8 cellular contexts compared by ENCODE assay signal in the genomic region with DNA sequence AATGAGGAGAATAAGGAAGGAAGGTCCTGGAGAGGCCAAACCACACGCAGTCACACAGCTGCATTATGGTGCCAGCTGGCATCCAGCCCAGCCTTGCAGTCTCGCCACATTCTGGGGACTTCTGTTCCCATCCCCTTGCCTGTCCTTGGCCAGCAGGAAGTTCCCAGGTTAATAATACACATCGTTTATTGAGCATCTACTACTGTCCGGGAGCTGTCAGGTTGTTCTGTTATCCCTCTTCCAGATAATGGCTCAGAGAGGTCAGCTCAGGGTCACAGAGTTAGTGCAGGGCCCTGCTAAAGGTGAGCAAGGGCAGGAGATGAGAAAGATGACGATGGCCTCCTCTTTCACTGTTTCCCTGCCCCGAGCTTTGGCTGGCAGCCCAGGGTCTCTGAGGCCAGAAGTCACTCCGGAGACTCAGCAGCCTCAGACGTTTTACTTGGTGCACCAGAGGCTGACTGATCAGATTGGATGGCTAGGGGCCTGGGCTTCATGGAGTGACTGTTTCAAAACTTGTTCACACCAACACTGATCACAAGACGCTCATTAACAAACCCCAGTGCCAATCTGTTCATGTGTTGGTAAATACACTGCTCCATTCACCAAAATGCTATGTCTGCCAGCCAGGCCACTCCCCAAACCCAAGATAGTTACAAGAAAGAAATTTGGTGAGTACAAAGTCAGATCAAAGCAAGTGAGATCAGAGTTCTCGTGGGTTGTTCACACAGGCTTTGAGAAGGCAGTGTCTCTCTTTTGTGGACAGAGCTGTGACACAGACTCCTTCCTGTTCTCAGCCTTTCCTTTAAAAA.
DNase-seq lines count a peak whose midpoint lies in the region; ATAC-seq and TF ChIP-seq lines count a peak whose summit lies in the region.

No MANE protein-coding gene starts in this region.

- peaks cover 23% of the 10 kb centered on the region for H3K4me1 Mint-ChIP-seq in CD8-positive, alpha-beta T cell (ENCODE audit: low read depth)
- peaks cover 21% of the 10 kb centered on the region for H3K4me1 Mint-ChIP-seq in activated T-cell treated with anti-CD3 and anti-CD28 coated beads, Interleukin-2, amount 50 U/mL, for 24 hours (ENCODE audit: low read depth)

- peaks cover 33% of the 10 kb centered on the region for H3K4me1 ChIP-seq in CD8-positive, alpha-beta T cell (ENCODE audit: insufficient read depth, low read length)
- H3K4me1 ChIP-seq in thyroid gland: peaks cover 0 to 11% of the 10 kb centered on the region in 2 donors

- no peak overlapping the region for H3K27ac ChIP-seq in CD8-positive, alpha-beta T cell (ENCODE audit: low read depth, low read length)
- no peak overlapping the region for H3K27ac ChIP-seq in thyroid gland

- CTCF ChIA-PET in CD8-positive, alpha-beta T cell (lab: Charles Lee): interaction anchor here (1.0 to 7.1 kb wide), 7 partner anchors 9 to 96 kb away, joined by 3 to 46 read pairs (median 5); no protein-coding TSS in a partner anchor

- peak in 5 of 7 experiments; percentile 29 to 80 (median 49) for DNase-seq in CD8-positive, alpha-beta T cell
- DNase-seq in LoVo (ENCODE audit: low spot score) (peak; percentile 80), Right ventricle myocardium superior (peak; percentile 84), thyroid gland (peak; percentile 62 to 65), T1000 (lab: John Stamatoyannopoulos, UW) (no peak), NCI-H510A treated with DMSO at 0.1 percent for 48 hours (lab: John Stamatoyannopoulos, UW) (no peak)
- DNase-seq in activated T-cell treated with anti-CD3 and anti-CD28 coated beads, Interleukin-2, amount 50 U/mL, for 24 hours: no peak

- no peaks in the 10 kb centered on the region for H3K36me3 Mint-ChIP-seq in CD8-positive, alpha-beta T cell
- H3K36me3 Mint-ChIP-seq in activated T-cell treated with anti-CD3 and anti-CD28 coated beads, Interleukin-2, amount 50 U/mL, for 24 hours (ENCODE audit: low read depth): no peaks in the 10 kb centered on the region

- WGBS in thyroid gland, 2 donors: 35 to 46% methylated on average over 10 of the region's 10 CpGs

- H3K27ac Mint-ChIP-seq in CD8-positive, alpha-beta T cell: peak overlapping the region; percentile 33
- H3K27ac Mint-ChIP-seq in activated T-cell treated with anti-CD3 and anti-CD28 coated beads, Interleukin-2, amount 50 U/mL, for 24 hours: peak overlapping the region; percentile 4

- H3K36me3 ChIP-seq in CD8-positive, alpha-beta T cell (ENCODE audit: insufficient read depth, low read length): no peaks in the 10 kb centered on the region
- H3K36me3 ChIP-seq in thyroid gland: no peaks in the 10 kb centered on the region

- H3K9me3 Mint-ChIP-seq in CD8-positive, alpha-beta T cell: no peaks in the 10 kb centered on the region
- no peaks in the 10 kb centered on the region for H3K9me3 Mint-ChIP-seq in activated T-cell treated with anti-CD3 and anti-CD28 coated beads, Interleukin-2, amount 50 U/mL, for 24 hours

- H3K4me3 Mint-ChIP-seq in CD8-positive, alpha-beta T cell: peak overlapping the region; percentile 42
- no peak overlapping the region for H3K4me3 Mint-ChIP-seq in activated T-cell treated with anti-CD3 and anti-CD28 coated beads, Interleukin-2, amount 50 U/mL, for 24 hours

- intact Hi-C loops in CD8-positive, alpha-beta T cell (cut with DNase I, micrococcal nuclease): no loop called here
- intact Hi-C loops in Right ventricle myocardium superior (cut with DNase I) (no loop called here), thyroid gland (cut with DNase I) (no loop called here)

- peaks cover 6% of the 10 kb centered on the region for H3K27me3 Mint-ChIP-seq in CD8-positive, alpha-beta T cell (ENCODE audit: low read depth)
- H3K27me3 Mint-ChIP-seq in activated T-cell treated with anti-CD3 and anti-CD28 coated beads, Interleukin-2, amount 50 U/mL, for 24 hours: no peaks in the 10 kb centered on the region

- TF ChIP-seq CTCF in CD8-positive, alpha-beta T cell (IDR thresholded peaks at IDR 0.05): no peak
- no peak for TF ChIP-seq CTCF in thyroid gland (IDR thresholded peaks at IDR 0.05)

- no peak for TF ChIP-seq POLR2A in thyroid gland (IDR thresholded peaks at IDR 0.05)

- POLR2A ChIA-PET in CD8-positive, alpha-beta T cell (lab: Charles Lee): interaction anchor here (0.6 to 0.7 kb wide), 2 partner anchors 14 to 75 kb away, joined by 3 read pairs; no protein-coding TSS in a partner anchor

- peak; percentile 96 for ATAC-seq in CD8-positive, alpha-beta T cell
- ATAC-seq in Right ventricle myocardium superior (ENCODE audit: poor library complexity) (peak; percentile 70), GM19397 (IDR thresholded peaks at IDR 0.05; ENCODE audit: unreplicated experiment) (no peak)

- no peaks in the 10 kb centered on the region for H3K9me3 ChIP-seq in CD8-positive, alpha-beta T cell (ENCODE audit: low read length)
- no peaks in the 10 kb centered on the region for H3K9me3 ChIP-seq in thyroid gland

- peak overlapping the region; percentile 15 for H3K4me3 ChIP-seq in CD8-positive, alpha-beta T cell (ENCODE audit: low read depth, low read length)
- no peak overlapping the region for H3K4me3 ChIP-seq in thyroid gland (replicated peaks in 1 of 3)

- no peaks in the 10 kb centered on the region for H3K27me3 ChIP-seq in CD8-positive, alpha-beta T cell (ENCODE audit: insufficient read depth, low read length)
- H3K27me3 ChIP-seq in thyroid gland: no peaks in the 10 kb centered on the region

Comparison
In these comparisons a context has a peak if more than half of its experiments do, and no peak if none do; other contexts are left out.
1. DNase-seq: peak in CD8-positive, alpha-beta T cell (5 of 7), LoVo (single experiment), Right ventricle myocardium superior (single experiment) and thyroid gland (2 of 2); none in activated T-cell treated with anti-CD3 and anti-CD28 coated beads, Interleukin-2, amount 50 U/mL, for 24 hours (single experiment), T1000 (single experiment) and NCI-H510A treated with DMSO at 0.1 percent for 48 hours (single experiment).